9 cellular contexts compared by ENCODE assay signal in the genomic region with DNA sequence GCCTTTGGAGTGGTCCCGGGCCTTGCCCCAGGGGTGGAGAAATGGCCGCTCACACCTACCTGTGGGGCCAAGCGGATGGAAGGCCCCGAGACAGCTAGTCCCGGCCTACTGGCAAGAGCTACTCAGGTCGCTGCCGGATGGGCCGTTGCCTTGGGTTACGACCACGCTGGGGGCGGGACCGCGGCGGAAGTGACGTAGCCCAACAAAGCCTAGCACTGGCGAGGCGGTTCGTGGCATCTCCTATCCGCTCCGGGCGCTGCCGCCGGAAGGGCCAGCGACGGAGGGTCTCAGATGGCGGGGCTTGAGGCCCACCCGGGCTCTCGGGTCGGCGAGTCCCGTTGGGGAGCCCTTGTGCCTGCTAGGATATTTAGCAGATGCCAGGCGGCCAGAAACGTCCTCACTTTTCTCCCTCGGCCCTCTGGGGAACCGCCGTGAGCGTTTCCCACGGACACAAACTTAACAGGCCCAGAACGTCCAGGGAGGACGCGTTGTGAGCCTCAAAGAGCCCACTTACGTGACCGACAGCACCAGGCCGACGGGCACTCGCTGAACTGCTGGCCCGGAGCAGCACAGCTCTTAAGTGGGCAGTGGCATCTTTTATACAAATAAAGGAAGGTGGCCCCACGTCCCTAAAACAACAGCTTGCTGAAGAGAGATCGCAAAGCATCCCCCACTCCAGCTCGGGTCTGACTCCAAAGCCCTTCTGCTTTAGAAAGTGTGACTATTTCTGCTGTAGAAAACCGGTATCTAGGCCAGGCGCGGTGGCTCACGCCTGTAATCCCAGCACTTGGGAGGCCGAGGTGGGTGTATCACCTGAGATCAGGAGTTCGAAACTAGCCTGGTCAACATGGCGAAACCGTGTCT. TPM values are rescaled to one million over a fixed set of nuclear protein-coding genes. Genes with fewer than 3 reads are reported as not detected.
A peak's percentile ranks its signal among the peaks of the same experiment; 100 is the strongest.
DNase-seq lines count a peak whose midpoint lies in the region; ATAC-seq lines count a peak whose summit lies in the region.
"Had no signal": no experiment of that assay in that cellular context is flagged by ENCODE, and none has a peak within 500 bp of the region (broad histone marks: within the 10 kb centered on the region; RNA-seq: fewer than 3 reads in every experiment).

TSS of gene C16orf46 (minus strand) at position 162 of the 864 bp plus-strand sequence. CDS start 13,283 bp downstream, outside the sequence.

- peaks cover 4% of the 10 kb centered on the region for H3K27me3 Mint-ChIP-seq in activated CD4-positive, alpha-beta T cell treated with anti-CD3 and anti-CD28 coated beads, Interleukin-2, amount 10 ng/mL, durations not matched to agents 24 days and 14 days
- H3K27me3 Mint-ChIP-seq: dendritic cell treated with granulocyte-macrophage colony-stimulating factor and Interleukin-4, amounts not matched to agents 40 ng/mL and 50 ng/mL, for 4 days had no signal

- ATAC-seq in GM19328 (IDR thresholded peaks at IDR 0.05; ENCODE audit: unreplicated experiment) (peak; percentile 98), HG03460 (IDR thresholded peaks at IDR 0.05; ENCODE audit: unreplicated experiment) (peak; percentile 94), left lobe of liver (peak; percentile 96)

- no peaks in the 10 kb centered on the region for H3K9me3 Mint-ChIP-seq in activated CD4-positive, alpha-beta T cell treated with anti-CD3 and anti-CD28 coated beads, Interleukin-2, amount 10 ng/mL, durations not matched to agents 24 days and 14 days
- H3K9me3 Mint-ChIP-seq: dendritic cell treated with granulocyte-macrophage colony-stimulating factor and Interleukin-4, amounts not matched to agents 40 ng/mL and 50 ng/mL, for 4 days had no signal

- H3K36me3 Mint-ChIP-seq in activated CD4-positive, alpha-beta T cell treated with anti-CD3 and anti-CD28 coated beads, Interleukin-2, amount 10 ng/mL, durations not matched to agents 24 days and 14 days (ENCODE audit: low read depth) = no peaks in the 10 kb centered on the region

- no peak within 1 kb of the TSS for H3K27ac Mint-ChIP-seq in activated CD4-positive, alpha-beta T cell treated with anti-CD3 and anti-CD28 coated beads, Interleukin-2, amount 10 ng/mL, durations not matched to agents 24 days and 14 days
- H3K27ac Mint-ChIP-seq: dendritic cell treated with granulocyte-macrophage colony-stimulating factor and Interleukin-4, amounts not matched to agents 40 ng/mL and 50 ng/mL, for 4 days had no signal

- peak; percentile 87 to 100 (median 98) for DNase-seq in C1 segment of cervical spinal cord (lab: John Stamatoyannopoulos, UW)
- peak; percentile 72 for DNase-seq in NCI-H524 treated with DMSO at 0.1 percent for 48 hours (lab: John Stamatoyannopoulos, UW)
- peak; percentile 99 for DNase-seq in activated CD4-positive, alpha-beta T cell treated with anti-CD3 and anti-CD28 coated beads, Interleukin-2, amount 10 ng/mL, durations not matched to agents 24 days and 14 days
- DNase-seq in cortex of kidney (lab: John Stamatoyannopoulos, UW) = peak; percentile 52
- DNase-seq in left lobe of liver (ENCODE audit: low spot score) = peak; percentile 99
- peak; percentile 98 for DNase-seq in stimulated activated CD4-positive, alpha-beta T cell treated with anti-CD3 and anti-CD28 coated beads, Interleukin-1b, Interleukin-23, amount 100 ng/mL, for 48 hours

- intact Hi-C loops in activated CD4-positive, alpha-beta T cell treated with anti-CD3 and anti-CD28 coated beads, Interleukin-2, amount 10 ng/mL, durations not matched to agents 24 days and 14 days (cut with micrococcal nuclease) = loop anchor here (1.0 to 10.0 kb wide), 3 partner anchors 42 to 273 kb away; partner anchors contain the start of genes ATMIN, CDYL2 and CENPN

- no peak within 1 kb of the TSS for H3K4me3 Mint-ChIP-seq in activated CD4-positive, alpha-beta T cell treated with anti-CD3 and anti-CD28 coated beads, Interleukin-2, amount 10 ng/mL, durations not matched to agents 24 days and 14 days
- H3K4me3 Mint-ChIP-seq: dendritic cell treated with granulocyte-macrophage colony-stimulating factor and Interleukin-4, amounts not matched to agents 40 ng/mL and 50 ng/mL, for 4 days had no signal

- H3K4me1 Mint-ChIP-seq in activated CD4-positive, alpha-beta T cell treated with anti-CD3 and anti-CD28 coated beads, Interleukin-2, amount 10 ng/mL, durations not matched to agents 24 days and 14 days = no peaks in the 10 kb centered on the region

RNA-seq across cellular contexts. Expression of gene C16orf46, which starts in this region (rescaled TPM):
- 0.54 and 0.86 TPM in 2 replicates for total RNA-seq in activated CD4-positive, alpha-beta T cell treated with anti-CD3 and anti-CD28 coated beads, Interleukin-2, amount 10 ng/mL, durations not matched to agents 24 days and 14 days
- 2.0 TPM for total RNA-seq in left lobe of liver

Comparison
In these comparisons a context has a peak if more than half of its experiments do, and no peak if none do; other contexts are left out.
1. Peak in every context shown above with its lines: DNase-seq and ATAC-seq.
2. Peak in DNase-seq in activated CD4-positive, alpha-beta T cell treated with anti-CD3 and anti-CD28 coated beads, Interleukin-2, amount 10 ng/mL, durations not matched to agents 24 days and 14 days; RNA of the gene not detected or under 1 TPM.